ENCODE assay signal across 24 cellular contexts in genomic region chr9:76150016-76150415, GRCh38.
DNase-seq lines count a peak whose midpoint lies in the region; ATAC-seq and TF ChIP-seq lines count a peak whose summit lies in the region.
"Had no signal": no experiment of that assay in that cellular context is flagged by ENCODE, and none has a peak within 500 bp of the region (broad histone marks: within the 10 kb centered on the region; RNA-seq: fewer than 3 reads in every experiment).

No MANE protein-coding gene starts in this region.

- no peak for TF ChIP-seq POLR2A in heart left ventricle (IDR thresholded peaks at IDR 0.05)
- TF ChIP-seq POLR2A in breast epithelium (IDR thresholded peaks at IDR 0.05): no peak

- TF ChIP-seq CTCF in heart left ventricle (IDR thresholded peaks at IDR 0.05) (no peak), breast epithelium (IDR thresholded peaks at IDR 0.05) (no peak)

- H3K36me3 ChIP-seq in heart left ventricle: no peaks in the 10 kb centered on the region
- H3K36me3 ChIP-seq in breast epithelium: no peaks in the 10 kb centered on the region
- H3K36me3 ChIP-seq: BE2C, MG63 had no signal

- H3K4me1 ChIP-seq in heart left ventricle: peaks cover 0 to 3% (median 0%) of the 10 kb centered on the region in 12 donors
- no peaks in the 10 kb centered on the region for H3K4me1 ChIP-seq in breast epithelium
- H3K4me1 ChIP-seq: A549, BE2C, Caco-2 had no signal

- DNase-seq in heart left ventricle (peak in 1 of 5 donors; percentile 31), cardiac septum (ENCODE audit: low spot score) (no peak), left cardiac atrium (no peak), medulla oblongata (ENCODE audit: extremely low spot score) (peak; percentile 28), NOMO-1 treated with DMSO at 0.1 percent for 48 hours (lab: John Stamatoyannopoulos, UW; ENCODE audit: unreplicated experiment) (no peak), breast epithelium (ENCODE audit: low spot score in 2 of 2) (no peak), kidney glomerular epithelial cell (lab: John Stamatoyannopoulos, UW) (no peak)
- DNase-seq: BE2C; Caco-2; CD4-positive, alpha-beta T cell; DMS 273 treated with DMSO at 0.1 percent for 48 hours; DND-41; GM23248; H9; HFFc6; MG63; NCI-H1417; NCI-H1694 treated with DMSO at 0.1 percent for 48 hours; NCI-H446; NCI-H526; PC-3; SHP77 treated with DMSO at 0.1 percent for 48 hours had no signal

- H3K9me3 ChIP-seq in heart left ventricle (no peaks in the 10 kb centered on the region), breast epithelium (no peaks in the 10 kb centered on the region)
- H3K9me3 ChIP-seq: A549, BE2C, Caco-2, MG63 had no signal

- H3K27ac ChIP-seq in heart left ventricle: no peak overlapping the region
- no peak overlapping the region for H3K27ac ChIP-seq in breast epithelium
- H3K27ac ChIP-seq: A549, GM23248 had no signal

- no peaks in the 10 kb centered on the region for H3K27me3 ChIP-seq in heart left ventricle
- H3K27me3 ChIP-seq in breast epithelium: no peaks in the 10 kb centered on the region
- H3K27me3 ChIP-seq: MG63 had no signal

- intact Hi-C loops in heart left ventricle (cut with DNase I): loop anchor here in 1 of 10 donors (10.0 kb wide), 1 partner anchor 55 kb away; no protein-coding TSS in a partner anchor
- intact Hi-C loops in cardiac septum (cut with DNase I): no loop called here
- intact Hi-C loops in left cardiac atrium (cut with DNase I): no loop called here
- intact Hi-C loops in breast epithelium (cut with DNase I; ENCODE audit: low total_unique reads): loop anchor here (2.0 kb wide), 1 partner anchor 41 kb away; no protein-coding TSS in a partner anchor

- ATAC-seq in heart left ventricle: peak in 3 of 4 donors; percentile 59 to 81 (median 66)
- ATAC-seq in left cardiac atrium: peak; percentile 51 to 65
- ATAC-seq: A549, K562, PC-3 had no signal

- WGBS in heart left ventricle, 4 donors: 61 to 72% (median 63%) methylated on average over 6 of the region's 6 CpGs

- H3K4me3 ChIP-seq in heart left ventricle (no peak overlapping the region), breast epithelium (no peak overlapping the region)
- H3K4me3 ChIP-seq: A549, GM23248, K562, MG63 had no signal
